ENCODE assay signal across 27 cellular contexts in genomic region chr2:72129676-72130340, GRCh38. TPM values are rescaled to one million over a fixed set of nuclear protein-coding genes. Genes with fewer than 3 reads are reported as not detected.
A peak's percentile ranks its signal among the peaks of the same experiment; 100 is the strongest.
DNase-seq lines count a peak whose midpoint lies in the region; ATAC-seq, FAIRE-seq and TF ChIP-seq lines count a peak whose summit lies in the region.
"Had no signal": no experiment of that assay in that cellular context is flagged by ENCODE, and none has a peak within 500 bp of the region (broad histone marks: within the 10 kb centered on the region; RNA-seq: fewer than 3 reads in every experiment).

No MANE protein-coding gene starts in this region.

- no peak overlapping the region for H2BK120ac ChIP-seq in H1 (replicated peaks; ENCODE audit: low read depth, low read length)

- 93% methylated on average over 8 of the region's 9 CpGs; no CpG with 5 or more reads in 1 of the 2 experiments for WGBS in H1 (ENCODE audit: extremely low coverage in 1 of 2, insufficient coverage in 1 of 2, insufficient read length in 1 of 2, insufficient replicate concordance in 2 of 2, low coverage in 1 of 2, low lambda C conversion rate in 2 of 2, missing lambda C conversion rate in 1 of 2), 2 experiments

- no peak for FAIRE-seq in H1 (lab: Jason Lieb, UNC)
- FAIRE-seq: endometrium, islet of Langerhans, K562 had no signal

- no peak overlapping the region for H4K8ac ChIP-seq in H1 (ENCODE audit: extremely low read depth, insufficient read depth, low read length)

- POLR2A ChIA-PET in H1 (lab: Charles Lee; ENCODE audit: partially characterized antibody) = interaction anchor here (0.9 kb wide), 1 partner anchor 345 kb away, joined by 3 read pairs; no protein-coding TSS in a partner anchor

- H3K18ac ChIP-seq in H1 (ENCODE audit: extremely low read depth, low read length) = no peak overlapping the region

- H3K79me2 ChIP-seq in H1 (ENCODE audit: control insufficient read depth in 1 of 2, insufficient read depth in 2 of 2, low read length in 2 of 2) = no peaks in the 10 kb centered on the region

- H3K27ac Mint-ChIP-seq in nephron progenitor cell = no peak overlapping the region
- no peak overlapping the region for H3K27ac Mint-ChIP-seq in activated naive CD8-positive, alpha-beta T cell treated with anti-CD3 and anti-CD28 coated beads for 36 hours
- H3K27ac Mint-ChIP-seq: CD14-positive monocyte, natural killer cell had no signal

- H3K79me1 ChIP-seq in H1 (ENCODE audit: low read depth, low read length) = no peaks in the 10 kb centered on the region

- H3K4me3 ChIP-seq in AG10803 (ENCODE audit: low read length) (no peak overlapping the region), RWPE2 (ENCODE audit: severe bottlenecking) (no peak overlapping the region), H1 (ENCODE audit: extremely low read depth in 1 of 4, insufficient read depth in 2 of 4, low read depth in 3 of 4, low read length in 4 of 4) (no peak overlapping the region)
- H3K4me3 ChIP-seq: K562, Peyer's patch, psoas muscle, smooth muscle cell had no signal

- no peak overlapping the region for H2BK20ac ChIP-seq in H1 (ENCODE audit: low read length)

- no peak overlapping the region for H3K4me2 ChIP-seq in H1 (ENCODE audit: insufficient read depth in 1 of 2, low read depth in 2 of 2, low read length in 2 of 2)
- H3K4me2 ChIP-seq: smooth muscle cell had no signal

- H2BK12ac ChIP-seq in H1 (ENCODE audit: low read depth, low read length) = no peak overlapping the region

- H3K4me1 ChIP-seq in RWPE2 (ENCODE audit: insufficient read depth, poor library complexity, severe bottlenecking) = peaks cover 9% of the 10 kb centered on the region
- H3K4me1 ChIP-seq in H1 (replicated peaks in 1 of 4; ENCODE audit: control insufficient read depth in 3 of 4, insufficient read depth in 4 of 4, low read length in 3 of 4) = peaks cover 0 to 9% (median 6%) of the 10 kb centered on the region in 4 experiments; a peak in 5 of 7 replicates
- H3K4me1 ChIP-seq: Peyer's patch, psoas muscle had no signal

- TF ChIP-seq EP300 in H1 (IDR thresholded peaks at IDR 0.05; ENCODE audit: borderline replicate concordance in 1 of 2, low read depth in 2 of 2, low read length in 2 of 2) = no peak

- peaks cover 23% of the 10 kb centered on the region for H3K27me3 Mint-ChIP-seq in nephron progenitor cell (ENCODE audit: low read depth, poor library complexity)
- peaks cover 8% of the 10 kb centered on the region for H3K27me3 Mint-ChIP-seq in activated naive CD8-positive, alpha-beta T cell treated with anti-CD3 and anti-CD28 coated beads for 36 hours

- peaks cover 24% of the 10 kb centered on the region for H3K4me1 Mint-ChIP-seq in nephron progenitor cell
- no peaks in the 10 kb centered on the region for H3K4me1 Mint-ChIP-seq in activated naive CD8-positive, alpha-beta T cell treated with anti-CD3 and anti-CD28 coated beads for 36 hours
- H3K4me1 Mint-ChIP-seq: CD14-positive monocyte, natural killer cell had no signal

- H2AK5ac ChIP-seq in H1 (ENCODE audit: low read depth, low read length) = peak overlapping the region; percentile 65; the same call in 1 of the 2 replicates

- TF ChIP-seq RAD21 in H1 (IDR thresholded peaks at IDR 0.05 in 1 of 2, conservative IDR thresholded peaks at IDR 0.05 in 1 of 2; ENCODE audit: low read depth in 2 of 2, low read length in 2 of 2) = no peak

- H4K5ac ChIP-seq in H1 (ENCODE audit: insufficient read length, low read depth, low read length) = no peak overlapping the region

- H2BK15ac ChIP-seq in H1 (ENCODE audit: low read length) = no peak overlapping the region

- H3K9ac ChIP-seq in H1 (replicated peaks in 1 of 4; ENCODE audit: extremely low read depth in 1 of 4, low read depth in 3 of 4, low read length in 3 of 4) = no peak overlapping the region

- H4K91ac ChIP-seq in H1 (replicated peaks; ENCODE audit: insufficient read length, low read length) = no peak overlapping the region

- H3K27ac ChIP-seq in RWPE2 (ENCODE audit: poor library complexity, severe bottlenecking) = peak overlapping the region; percentile 57
- no peak overlapping the region for H3K27ac ChIP-seq in H1 (ENCODE audit: low read depth, low read length)
- H3K27ac ChIP-seq: Peyer's patch, psoas muscle had no signal

- H3K23me2 ChIP-seq in H1 (ENCODE audit: low read depth, low read length) = no peaks in the 10 kb centered on the region

- no peaks in the 10 kb centered on the region for H3K9me3 Mint-ChIP-seq in nephron progenitor cell
- no peaks in the 10 kb centered on the region for H3K9me3 Mint-ChIP-seq in activated naive CD8-positive, alpha-beta T cell treated with anti-CD3 and anti-CD28 coated beads for 36 hours
- H3K9me3 Mint-ChIP-seq: natural killer cell had no signal

- peak overlapping the region; percentile 15 for H3K4me3 Mint-ChIP-seq in nephron progenitor cell
- H3K4me3 Mint-ChIP-seq in activated naive CD8-positive, alpha-beta T cell treated with anti-CD3 and anti-CD28 coated beads for 36 hours = no peak overlapping the region
- H3K4me3 Mint-ChIP-seq: CD14-positive monocyte, natural killer cell had no signal

- H3K14ac ChIP-seq in H1 (ENCODE audit: insufficient read length) = no peak overlapping the region

- CTCF ChIA-PET in H1 (lab: Charles Lee; ENCODE audit: partially characterized antibody) = interaction anchor here (0.8 to 7.7 kb wide), 8 partner anchors 9 to 581 kb away, joined by 3 to 44 read pairs (median 4); no protein-coding TSS in a partner anchor

- peak; percentile 29 for DNase-seq in AG10803 (ENCODE audit: low read depth)
- peak; percentile 40 for DNase-seq in RWPE2 (ENCODE audit: low spot score)
- DNase-seq in H1 (ENCODE audit: low read depth in 1 of 2, low spot score in 2 of 2) = peak in 1 of 2 experiments; percentile 38
- no peak for DNase-seq in nephron progenitor cell
- no peak for DNase-seq in activated naive CD8-positive, alpha-beta T cell treated with anti-CD3 and anti-CD28 coated beads for 36 hours
- DNase-seq in T1000 (lab: John Stamatoyannopoulos, UW) = no peak
- no peak for DNase-seq in NCI-H1048 (lab: John Stamatoyannopoulos, UW)
- DNase-seq: activated effector memory CD4-positive, alpha-beta T cell treated with Interleukin-2 at 50 U/mL for 16 hours; amygdala; cerebellar nuclear complex; GF-D8; hippocampal formation; mesenchymal stem cell; natural killer cell; NCI-H187 treated with DMSO at 0.1 percent for 48 hours; NCI-H345; psoas muscle; stimulated activated CD4-positive, alpha-beta T cell treated with anti-CD3 and anti-CD28 coated beads, Interleukin-4, amount 100 ng/mL, for 24 hours; T-helper 9 cell had no signal

- TF ChIP-seq CTCF in AG10803 (conservative IDR thresholded peaks at IDR 0.05; ENCODE audit: low read length) = no peak
- TF ChIP-seq CTCF in RWPE2 (IDR thresholded peaks at IDR 0.05; ENCODE audit: poor library complexity, severe bottlenecking) = no peak
- TF ChIP-seq CTCF in H1 (IDR thresholded peaks at IDR 0.05; ENCODE audit: control extremely low read depth in 1 of 3, insufficient read depth in 1 of 3, low read depth in 1 of 3, low read length in 3 of 3) = no peak
- no peak for TF ChIP-seq CTCF in nephron progenitor cell (IDR thresholded peaks at IDR 0.05)

- no peak overlapping the region for H3K23ac ChIP-seq in H1 (ENCODE audit: insufficient read length)

- no peak overlapping the region for H2BK5ac ChIP-seq in H1 (ENCODE audit: low read depth, low read length)

- ATAC-seq in RWPE2 (ENCODE audit: low read depth) (peak; percentile 58), GM18858 (IDR thresholded peaks at IDR 0.05; ENCODE audit: unreplicated experiment) (no peak)
- ATAC-seq: activated CD4-positive, CD25-positive, alpha-beta regulatory T cell treated with anti-CD3 and anti-CD28 coated beads, Interleukin-2, amount 50 U/mL, for 24 hours; K562; natural killer cell had no signal

- no peak overlapping the region for H2AFZ ChIP-seq in H1 (ENCODE audit: low read length)

- no peaks in the 10 kb centered on the region for H3K36me3 Mint-ChIP-seq in nephron progenitor cell (ENCODE audit: low read depth)
- no peaks in the 10 kb centered on the region for H3K36me3 Mint-ChIP-seq in activated naive CD8-positive, alpha-beta T cell treated with anti-CD3 and anti-CD28 coated beads for 36 hours
- H3K36me3 Mint-ChIP-seq: CD14-positive monocyte, natural killer cell had no signal

- H3K27me3 ChIP-seq in RWPE2 (ENCODE audit: insufficient read depth, poor library complexity, severe bottlenecking) (no peaks in the 10 kb centered on the region), H1 (replicated peaks in 1 of 4; ENCODE audit: control insufficient read depth in 3 of 4, extremely low read depth in 1 of 4, insufficient read depth in 3 of 4, low read length in 3 of 4) (peaks cover 0 to 4% (median 0%) of the 10 kb centered on the region in 4 experiments; a peak in 1 of 7 replicates)
- H3K27me3 ChIP-seq: Peyer's patch had no signal

- H3K56ac ChIP-seq in H1 (replicated peaks; ENCODE audit: insufficient read length, low read depth, low read length) = no peak overlapping the region

- TF ChIP-seq POLR2A in H1 (IDR thresholded peaks at IDR 0.05; ENCODE audit: control extremely low read depth in 1 of 2, low read depth in 2 of 2, low read length in 2 of 2) = no peak

- H3K9me3 ChIP-seq in RWPE2 (ENCODE audit: severe bottlenecking) (no peaks in the 10 kb centered on the region), H1 (ENCODE audit: insufficient read depth in 2 of 2, low read depth in 1 of 2, low read length in 1 of 2) (no peaks in the 10 kb centered on the region)
- H3K9me3 ChIP-seq: Peyer's patch, psoas muscle had no signal

- peaks cover 4% of the 10 kb centered on the region; the same call in 1 of the 2 replicates for H3K36me3 ChIP-seq in RWPE2 (ENCODE audit: low read depth)
- no peaks in the 10 kb centered on the region for H3K36me3 ChIP-seq in H1 (ENCODE audit: control insufficient read depth in 2 of 4, insufficient read depth in 4 of 4, low read length in 3 of 4)
- H3K36me3 ChIP-seq: Peyer's patch had no signal

- H3K4ac ChIP-seq in H1 (replicated peaks; ENCODE audit: insufficient read length, low read depth, low read length) = no peak overlapping the region

- no peaks in the 10 kb centered on the region for H4K20me1 ChIP-seq in H1 (replicated peaks in 1 of 2; ENCODE audit: control insufficient read depth in 1 of 2, insufficient read depth in 2 of 2, low read length in 2 of 2)

TF ChIP-seq in H1, 55 proteins besides CTCF, POLR2A, EP300 and RAD21 (continues in another document):
- TF ChIP-seq BACH1 (IDR thresholded peaks at IDR 0.05; ENCODE audit: low read length) = no peak
- TF ChIP-seq CHD1 (IDR thresholded peaks at IDR 0.05; ENCODE audit: low read depth, low read length) = no peak
- no peak for TF ChIP-seq KDM4A (IDR thresholded peaks at IDR 0.05; ENCODE audit: low read depth, low read length, severe bottlenecking)

RNA-seq across cellular contexts. Expression of gene CYP26B1, which starts 17.9 kb away (rescaled TPM):
- 0.36 and 0.69 TPM in 2 replicates for total RNA-seq in H1 (2021; fragmentation: NEBNext Ultra II Directional; extraction: Animal tissue kit (Norgen Biotek cat#: 25700))
- 0.06 and 0.19 TPM in 2 replicates for polyA plus RNA-seq in H1 (2011; rRNA removed)
- 0.34 TPM for polyA plus RNA-seq in H1 (2011; cell fraction: cytosol; rRNA removed)
- 0.53 TPM for polyA plus RNA-seq in H1 (2011; cell fraction: nucleus; rRNA removed)
- polyA plus RNA-seq in H1 (2012, experiment 1 of 2) = 0.08 to 0.77 TPM (median 0.23 TPM) in 4 replicates
- polyA plus RNA-seq in H1 (2012, experiment 2 of 2) = 0.08 TPM
- 0.12 TPM for polyA plus RNA-seq in H1 (2013, experiment 1 of 2)
- polyA plus RNA-seq in H1 (2013, experiment 2 of 2) = 0.09 TPM
- polyA minus RNA-seq in H1 (2011; rRNA and poly(A)+ RNA removed) = 0.13 and 0.24 TPM in 2 replicates
- not detected for polyA minus RNA-seq in H1 (2011; cell fraction: cytosol; rRNA and poly(A)+ RNA removed)
- polyA minus RNA-seq in H1 (2011; cell fraction: nucleus; rRNA and poly(A)+ RNA removed) = 0.10 TPM
- not detected for total RNA-seq in activated naive CD8-positive, alpha-beta T cell treated with anti-CD3 and anti-CD28 coated beads for 36 hours
- total RNA-seq: natural killer cell had no signal
- polyA plus RNA-seq: CD14-positive monocyte had no signal

Comparison
In these comparisons a context has a peak if more than half of its experiments do, and no peak if none do; other contexts are left out.
1. DNase-seq: peak in AG10803 (single experiment) and RWPE2 (single experiment); none in nephron progenitor cell (single experiment), activated naive CD8-positive, alpha-beta T cell treated with anti-CD3 and anti-CD28 coated beads for 36 hours (single experiment), T1000 (single experiment) and NCI-H1048 (single experiment).